ENCODE assay signal across 8 cellular contexts in the genomic region with DNA sequence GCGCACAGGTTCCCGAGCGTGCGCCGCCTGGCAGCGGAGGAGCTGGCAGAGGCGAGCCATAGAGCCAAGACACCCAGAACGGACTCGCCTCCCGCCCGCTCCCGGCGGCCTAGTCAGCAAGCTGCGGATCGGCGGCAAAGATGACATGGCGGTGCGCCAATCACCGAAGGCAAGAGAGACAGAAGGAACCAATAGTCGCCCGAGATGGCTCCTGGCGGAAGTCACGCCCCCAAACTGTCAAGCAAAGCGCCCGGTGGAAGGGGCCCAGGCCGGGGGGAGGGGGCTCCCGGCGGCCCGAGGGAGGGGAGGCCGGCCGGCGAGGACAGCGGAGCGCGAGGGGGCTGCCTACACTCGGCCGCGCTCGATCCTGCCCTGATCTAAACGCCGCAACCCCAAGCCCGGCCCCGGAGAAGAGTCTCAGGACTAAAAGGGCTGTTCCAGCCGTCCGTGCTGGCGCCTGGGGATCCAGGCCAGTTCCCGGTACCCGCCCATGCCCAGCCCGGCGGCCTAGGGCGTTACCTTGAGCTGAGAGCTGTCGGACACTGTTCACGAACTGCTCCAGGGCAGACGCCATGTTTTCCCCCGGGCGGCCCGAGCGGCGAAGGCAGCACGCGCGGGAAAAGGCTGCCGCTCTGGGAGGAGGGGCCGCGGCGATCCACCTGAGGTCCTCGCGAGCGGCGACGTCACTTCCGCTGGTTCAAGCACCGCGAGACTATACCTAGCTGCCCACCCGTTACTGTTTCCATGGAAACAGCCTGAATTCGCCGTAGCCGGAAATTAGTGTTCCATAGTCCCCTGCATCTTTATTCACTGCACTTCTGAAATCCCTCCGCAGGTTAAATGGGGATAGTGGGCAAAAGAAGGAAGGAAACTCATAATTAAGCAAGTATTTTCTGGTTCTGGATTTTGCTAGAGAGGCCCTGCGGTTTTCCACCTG. TPM values are rescaled to one million over a fixed set of nuclear protein-coding genes. Genes with fewer than 3 reads are reported as not detected.
DNase-seq lines count a peak whose midpoint lies in the region; ATAC-seq, FAIRE-seq and TF ChIP-seq lines count a peak whose summit lies in the region.

COPS3 (minus strand) TSS at position 634 of the 937 bp plus-strand sequence; CDS start at position 574, 60 bp downstream.

- H2AFZ ChIP-seq in H1 (ENCODE audit: low read length) (peak within 1 kb of the TSS; percentile 86), mesenchymal stem cell (ENCODE audit: low read depth, low read length) (peak within 1 kb of the TSS; percentile 97)

- H3K4ac ChIP-seq in H1 (replicated peaks; ENCODE audit: insufficient read length, low read depth, low read length) (peak within 1 kb of the TSS; percentile 20), mesenchymal stem cell (ENCODE audit: low read depth in 1 of 2, low read length in 2 of 2) (peak within 1 kb of the TSS; percentile 71 to 96)

- peaks cover 3 to 9% of the 10 kb centered on the region in 2 experiments for H4K20me1 ChIP-seq in H1 (replicated peaks in 1 of 2; ENCODE audit: control insufficient read depth in 1 of 2, insufficient read depth in 2 of 2, low read length in 2 of 2)

- TF ChIP-seq RAD21 in H1 (IDR thresholded peaks at IDR 0.05 in 1 of 2, conservative IDR thresholded peaks at IDR 0.05 in 1 of 2; ENCODE audit: low read depth in 2 of 2, low read length in 2 of 2), result no peak

- H2BK20ac ChIP-seq in H1 (ENCODE audit: low read length), result no peak within 1 kb of the TSS

- H3K56ac ChIP-seq in H1 (replicated peaks; ENCODE audit: insufficient read length, low read depth, low read length), result peak within 1 kb of the TSS; percentile 94

- H2BK15ac ChIP-seq in H1 (ENCODE audit: low read length) (no peak within 1 kb of the TSS), mesenchymal stem cell (ENCODE audit: low read depth, poor library complexity, severe bottlenecking) (peak within 1 kb of the TSS; percentile 98)

- H3K18ac ChIP-seq in H1 (ENCODE audit: extremely low read depth, low read length) (peak within 1 kb of the TSS; percentile 93), mesenchymal stem cell (ENCODE audit: low read depth in 1 of 2, low read length in 2 of 2) (peak within 1 kb of the TSS; percentile 95 to 96)

- peaks cover 3% of the 10 kb centered on the region for H3K23me2 ChIP-seq in H1 (ENCODE audit: low read depth, low read length)

- H2BK120ac ChIP-seq in H1 (replicated peaks; ENCODE audit: low read depth, low read length) (no peak within 1 kb of the TSS), mesenchymal stem cell (ENCODE audit: low read depth, low read length) (peak within 1 kb of the TSS; percentile 75)

- POLR2A ChIA-PET in H1 (lab: Charles Lee; ENCODE audit: partially characterized antibody), result interaction anchor here (0.5 to 2.5 kb wide), 16 partner anchors 9 to 368 kb away, joined by 3 to 33 read pairs (median 5); partner anchors contain the start of gene FLCN

- H3K9ac ChIP-seq in H1 (replicated peaks in 1 of 4; ENCODE audit: extremely low read depth in 1 of 4, low read depth in 3 of 4, low read length in 3 of 4) (peak within 1 kb of the TSS; percentile 89 to 98 (median 94)), mesenchymal stem cell (ENCODE audit: low read length) (peak within 1 kb of the TSS; percentile 98)

- H3K9me3 ChIP-seq in H1 (ENCODE audit: insufficient read depth in 2 of 2, low read depth in 1 of 2, low read length in 1 of 2) (no peaks in the 10 kb centered on the region), mesenchymal stem cell (ENCODE audit: control insufficient read depth, low read length) (no peaks in the 10 kb centered on the region)

- peaks cover 0 to 3% (median 0%) of the 10 kb centered on the region in 4 experiments; a peak in 1 of 8 replicates for H3K36me3 ChIP-seq in H1 (ENCODE audit: control insufficient read depth in 2 of 4, insufficient read depth in 4 of 4, low read length in 3 of 4)
- peaks cover 1 to 3% of the 10 kb centered on the region in 2 experiments for H3K36me3 ChIP-seq in mesenchymal stem cell (ENCODE audit: control insufficient read depth in 1 of 2, insufficient read depth in 2 of 2, low read depth in 1 of 2, low read length in 2 of 2)

- H3K14ac ChIP-seq in H1 (ENCODE audit: insufficient read length) (no peak within 1 kb of the TSS), mesenchymal stem cell (ENCODE audit: low read length in 2 of 2) (peak within 1 kb of the TSS in 1 of 2 experiments; percentile 74)

- CTCF ChIA-PET in H1 (lab: Charles Lee; ENCODE audit: partially characterized antibody), result interaction anchor here (0.7 to 3.6 kb wide), 4 partner anchors 8 to 71 kb away, joined by 3 to 23 read pairs (median 3); no protein-coding TSS in a partner anchor

- H3K23ac ChIP-seq in H1 (ENCODE audit: insufficient read length) (no peak within 1 kb of the TSS), mesenchymal stem cell (ENCODE audit: low read length in 2 of 2) (peak within 1 kb of the TSS in 1 of 2 experiments; percentile 90)

- peak within 1 kb of the TSS; percentile 88 for H4K91ac ChIP-seq in H1 (replicated peaks; ENCODE audit: insufficient read length, low read length)
- peak within 1 kb of the TSS; percentile 94 for H4K91ac ChIP-seq in mesenchymal stem cell (ENCODE audit: low read length)

- DNase-seq in COLO829 (ENCODE audit: low spot score) (peak; percentile 99), HTR-8/SVneo (ENCODE audit: insufficient read length, low spot score) (peak; percentile 100), NOMO-1 treated with dmso at 0.1 percent for 144 hours (lab: John Stamatoyannopoulos, UW; ENCODE audit: unreplicated experiment) (peak; percentile 94), H1 (ENCODE audit: low read depth in 1 of 2, low spot score in 2 of 2) (peak; percentile 86 to 96), mesenchymal stem cell (peak; percentile 98)
- DNase-seq in activated CD8-positive, alpha-beta memory T cell treated with anti-CD3 and anti-CD28 coated beads for 48 hours (ENCODE audit: low read depth in 2 of 3, low spot score in 2 of 3), result peak; percentile 90 to 96 (median 92)
- DNase-seq in stimulated activated CD8-positive, alpha-beta memory T cell treated with anti-CD3 and anti-CD28 coated beads, Interleukin-12 subunit alpha, Interleukin-12 subunit beta, amount 100 ng/mL, for 4 hours (ENCODE audit: low read depth), result peak; percentile 92

- peak; percentile 93 to 98 for TF ChIP-seq POLR2A in H1 (IDR thresholded peaks at IDR 0.05; ENCODE audit: control extremely low read depth in 1 of 2, low read depth in 2 of 2, low read length in 2 of 2)

- peak within 1 kb of the TSS; percentile 98; the same call in 1 of the 2 replicates for H4K8ac ChIP-seq in H1 (ENCODE audit: extremely low read depth, insufficient read depth, low read length)
- peak within 1 kb of the TSS; percentile 97 for H4K8ac ChIP-seq in mesenchymal stem cell (ENCODE audit: low read length)

- H3K4me3 ChIP-seq in H1 (ENCODE audit: extremely low read depth in 1 of 4, insufficient read depth in 2 of 4, low read depth in 3 of 4, low read length in 4 of 4) (peak within 1 kb of the TSS; percentile 88 to 96 (median 92)), mesenchymal stem cell (ENCODE audit: insufficient read depth in 1 of 2, low read depth in 1 of 2, low read length in 2 of 2) (peak within 1 kb of the TSS; percentile 88 to 95)

- H3K4me2 ChIP-seq in H1 (ENCODE audit: insufficient read depth in 1 of 2, low read depth in 2 of 2, low read length in 2 of 2) (peak within 1 kb of the TSS; percentile 78 to 90), mesenchymal stem cell (ENCODE audit: low read length, poor library complexity, severe bottlenecking) (peak within 1 kb of the TSS; percentile 95)

- FAIRE-seq in HTR-8/SVneo (lab: Jason Lieb, UNC) (peak; percentile 99), H1 (lab: Jason Lieb, UNC) (peak; percentile 79)

- H2BK5ac ChIP-seq in H1 (ENCODE audit: low read depth, low read length), result peak within 1 kb of the TSS; percentile 87
- H2BK5ac ChIP-seq in mesenchymal stem cell (ENCODE audit: low read depth, low read length, poor library complexity, severe bottlenecking), result peak within 1 kb of the TSS; percentile 48

- no peak within 1 kb of the TSS for H2BK12ac ChIP-seq in H1 (ENCODE audit: low read depth, low read length)
- no peak within 1 kb of the TSS for H2BK12ac ChIP-seq in mesenchymal stem cell (ENCODE audit: low read length in 2 of 2)

- 0 out of 3 replicates have a peak, but pooled peaks of 1 of the 2 experiments have one; percentile 11 for TF ChIP-seq EP300 in H1 (IDR thresholded peaks at IDR 0.05; ENCODE audit: borderline replicate concordance in 1 of 2, low read depth in 2 of 2, low read length in 2 of 2)

- ATAC-seq in GM21367 (IDR thresholded peaks at IDR 0.05; ENCODE audit: unreplicated experiment), result peak; percentile 82

- 2% methylated on average over 58 of the region's 80 CpGs; no CpG with 5 or more reads in 1 of the 2 experiments for WGBS in H1 (ENCODE audit: extremely low coverage in 1 of 2, insufficient coverage in 1 of 2, insufficient read length in 1 of 2, insufficient replicate concordance in 2 of 2, low coverage in 1 of 2, low lambda C conversion rate in 2 of 2, missing lambda C conversion rate in 1 of 2), 2 experiments
- WGBS in mesenchymal stem cell, result under 1% methylated on average over 73 of the region's 80 CpGs

- H4K5ac ChIP-seq in H1 (ENCODE audit: insufficient read length, low read depth, low read length), result peak within 1 kb of the TSS; percentile 90

- peak in 1 of 3 experiments; percentile 16; a peak in 1 of 4 replicates for TF ChIP-seq CTCF in H1 (IDR thresholded peaks at IDR 0.05; ENCODE audit: control extremely low read depth in 1 of 3, insufficient read depth in 1 of 3, low read depth in 1 of 3, low read length in 3 of 3)

- H3K79me2 ChIP-seq in H1 (ENCODE audit: control insufficient read depth in 1 of 2, insufficient read depth in 2 of 2, low read length in 2 of 2), result peaks cover 18 to 44% of the 10 kb centered on the region in 2 experiments

- H3K27me3 ChIP-seq in H1 (replicated peaks in 1 of 4; ENCODE audit: control insufficient read depth in 3 of 4, extremely low read depth in 1 of 4, insufficient read depth in 3 of 4, low read length in 3 of 4) (no peaks in the 10 kb centered on the region), mesenchymal stem cell (ENCODE audit: control insufficient read depth in 1 of 2, insufficient read depth in 1 of 2, low read length in 2 of 2) (no peaks in the 10 kb centered on the region)

- H3K27ac ChIP-seq in H1 (ENCODE audit: low read depth, low read length), result peak within 1 kb of the TSS; percentile 96
- peak within 1 kb of the TSS; percentile 93 for H3K27ac ChIP-seq in mesenchymal stem cell (ENCODE audit: low read length, poor library complexity, severe bottlenecking)

- H2AK5ac ChIP-seq in H1 (ENCODE audit: low read depth, low read length) (no peak within 1 kb of the TSS), mesenchymal stem cell (ENCODE audit: low read length, severe bottlenecking) (peak within 1 kb of the TSS; percentile 29)

- H3K79me1 ChIP-seq in H1 (ENCODE audit: low read depth, low read length) (peaks cover 4% of the 10 kb centered on the region), mesenchymal stem cell (replicated peaks; ENCODE audit: low read length, poor library complexity, severe bottlenecking) (peaks cover 4% of the 10 kb centered on the region)

- H3K4me1 ChIP-seq in H1 (replicated peaks in 1 of 4; ENCODE audit: control insufficient read depth in 3 of 4, insufficient read depth in 4 of 4, low read length in 3 of 4) (peaks cover 0 to 6% (median 4%) of the 10 kb centered on the region in 4 experiments; a peak in 3 of 7 replicates), mesenchymal stem cell (ENCODE audit: control insufficient read depth, insufficient read depth, low read depth, low read length) (peaks cover 4% of the 10 kb centered on the region)

RNA-seq across cellular contexts. Expression of gene COPS3, which starts in this region (rescaled TPM):
- total RNA-seq in H1 (2021; fragmentation: NEBNext Ultra II Directional; extraction: Animal tissue kit (Norgen Biotek cat#: 25700)), result 110 and 112 TPM in 2 replicates
- 59.8 and 82.9 TPM in 2 replicates for polyA plus RNA-seq in H1 (2011; rRNA removed)
- 76.9 TPM for polyA plus RNA-seq in H1 (2011; cell fraction: cytosol; rRNA removed)
- 45.6 TPM for polyA plus RNA-seq in H1 (2011; cell fraction: nucleus; rRNA removed)
- polyA plus RNA-seq in H1 (2012, experiment 1 of 2), result 93.9 to 128 TPM (median 97.4 TPM) in 4 replicates
- 16.8 TPM for polyA plus RNA-seq in H1 (2012, experiment 2 of 2)
- 127 TPM for polyA plus RNA-seq in H1 (2013, experiment 1 of 2)
- 136 TPM for polyA plus RNA-seq in H1 (2013, experiment 2 of 2)
- polyA minus RNA-seq in H1 (2011; rRNA and poly(A)+ RNA removed), result 97.7 and 150 TPM in 2 replicates
- 47.0 TPM for polyA minus RNA-seq in H1 (2011; cell fraction: cytosol; rRNA and poly(A)+ RNA removed)
- polyA minus RNA-seq in H1 (2011; cell fraction: nucleus; rRNA and poly(A)+ RNA removed), result 62.8 TPM
- 92.0 TPM for polyA plus RNA-seq in mesenchymal stem cell (2013, experiment 1 of 2)
- polyA plus RNA-seq in mesenchymal stem cell (2013, experiment 2 of 2), result 98.3 TPM

Comparison
In these comparisons a context has a peak if more than half of its experiments do, and no peak if none do; other contexts are left out.
1. Peak in every context shown above with its lines: DNase-seq, ATAC-seq, H3K4me3 ChIP-seq and H3K27ac ChIP-seq.